ENCODE assay signal across 11 cellular contexts in the genomic region with DNA sequence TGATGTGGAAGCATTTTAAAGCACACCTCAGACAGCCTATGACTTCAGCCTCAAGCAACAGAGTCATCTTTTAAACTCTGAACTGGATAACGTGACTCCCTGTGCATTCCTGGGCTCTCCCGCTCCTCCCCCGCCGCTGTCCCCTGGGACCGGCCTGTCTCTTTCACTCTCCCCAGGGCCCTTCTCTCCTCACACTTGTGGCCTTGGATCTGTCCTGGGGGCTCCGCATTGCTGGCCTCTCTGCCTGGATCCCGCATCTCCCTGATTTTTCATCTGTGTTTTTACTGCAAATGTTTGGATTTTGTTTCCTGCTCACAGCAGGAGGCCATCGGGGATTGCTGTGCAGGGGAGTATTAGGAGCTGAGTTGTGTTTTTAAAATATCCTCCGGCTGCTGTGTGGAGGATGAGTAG. TPM values are rescaled to one million over a fixed set of nuclear protein-coding genes. Genes with fewer than 3 reads are reported as not detected.
DNase-seq lines count a peak whose midpoint lies in the region; ATAC-seq, FAIRE-seq and TF ChIP-seq lines count a peak whose summit lies in the region.
"Had no signal": no experiment of that assay in that cellular context is flagged by ENCODE, and none has a peak within 500 bp of the region (broad histone marks: within the 10 kb centered on the region; RNA-seq: fewer than 3 reads in every experiment).

No MANE protein-coding gene starts in this region.

- in situ Hi-C loops in G401 (cut with HindIII; ENCODE audit: low sequenced_read_pairs) = no loop called here

- H3K4me3 Mint-ChIP-seq in endothelial cell (ENCODE audit: unreplicated experiment) (peak overlapping the region; percentile 9), nephron (peak overlapping the region; percentile 43 to 51 (median 47))

- no peak for TF ChIP-seq RAD21 in A549 (conservative IDR thresholded peaks at IDR 0.05 in 1 of 2, IDR thresholded peaks at IDR 0.05 in 1 of 2)

- WGBS in A549 (ENCODE audit: missing lambda C conversion rate) = 55% methylated on average over 9 of the region's 9 CpGs

- H3K9me3 Mint-ChIP-seq in endothelial cell (ENCODE audit: unreplicated experiment) = no peaks in the 10 kb centered on the region
- H3K9me3 Mint-ChIP-seq in nephron = no peaks in the 10 kb centered on the region

- TF ChIP-seq CTCF in A549 (IDR thresholded peaks at IDR 0.05) = no peak
- no peak for TF ChIP-seq CTCF in endothelial cell (IDR thresholded peaks at IDR 0.05; ENCODE audit: unreplicated experiment)
- TF ChIP-seq CTCF in nephron (IDR thresholded peaks at IDR 0.05; ENCODE audit: unreplicated experiment in 3 of 3) = no peak

- TF ChIP-seq POLR2A in A549 (IDR thresholded peaks at IDR 0.05; ENCODE audit: low read length) = no peak

- H3K4me2 ChIP-seq in A549 = peak overlapping the region; percentile 26; the same call in 1 of the 3 replicates

- H3K27ac Mint-ChIP-seq in endothelial cell (ENCODE audit: unreplicated experiment) = no peak overlapping the region
- peak overlapping the region; percentile 90 to 96 (median 92) for H3K27ac Mint-ChIP-seq in nephron

- DNase-seq in A549 (ENCODE audit: low read depth in 1 of 2, low spot score in 1 of 2) (no peak), H7 (peak; percentile 55), endothelial cell (ENCODE audit: low spot score) (no peak), DMS79 treated with DMSO at 0.1 percent for 48 hours (lab: John Stamatoyannopoulos, UW) (no peak), NCI-H1417 (lab: John Stamatoyannopoulos, UW) (no peak), G401 (ENCODE audit: low spot score) (no peak), OCI-M1 (lab: John Stamatoyannopoulos, UW) (no peak)
- DNase-seq: activated CD4-positive, alpha-beta T cell treated with anti-CD3 and anti-CD28 coated beads for 1 hour; AML-193 had no signal

- peaks cover 15% of the 10 kb centered on the region for H3K4me1 ChIP-seq in A549

- POLR2A ChIA-PET in A549 (lab: Yijun Ruan, JAX) = no interaction called here

- peak overlapping the region; percentile 34 to 51; a peak in 4 of 6 replicates for H3K27ac ChIP-seq in A549

- peaks cover 7% of the 10 kb centered on the region for H3K4me1 Mint-ChIP-seq in endothelial cell (ENCODE audit: unreplicated experiment)
- H3K4me1 Mint-ChIP-seq in nephron = peaks cover 15% of the 10 kb centered on the region

- H3K4me3 ChIP-seq in A549 (no peak overlapping the region), H7 (ENCODE audit: insufficient read depth, low read depth, low read length) (no peak overlapping the region)

- FAIRE-seq in A549 (lab: Jason Lieb, UNC) = no peak
- FAIRE-seq: GM18507 had no signal

- H3K36me3 ChIP-seq in H7 (replicated peaks; ENCODE audit: control insufficient read depth, insufficient read depth, low read length) = 0 out of 2 replicates have a peak, but pooled peaks cover under 1% of the 10 kb centered on the region

- H3K36me3 Mint-ChIP-seq in endothelial cell (ENCODE audit: low read depth, unreplicated experiment) = peaks cover 13% of the 10 kb centered on the region
- H3K36me3 Mint-ChIP-seq in nephron (ENCODE audit: low read depth) = peaks cover 5% of the 10 kb centered on the region

- no peak for ATAC-seq in A549

- no peak for TF ChIP-seq EP300 in A549 (IDR thresholded peaks at IDR 0.05)

- H3K27me3 Mint-ChIP-seq in endothelial cell (ENCODE audit: unreplicated experiment) = peaks cover 20% of the 10 kb centered on the region
- H3K27me3 Mint-ChIP-seq in nephron (ENCODE audit: low read depth) = no peaks in the 10 kb centered on the region

- H3K27me3 ChIP-seq in H7 (ENCODE audit: control insufficient read depth, insufficient read depth, low read length) = no peaks in the 10 kb centered on the region

- H3K9me3 ChIP-seq in A549 = no peaks in the 10 kb centered on the region

- CTCF ChIA-PET in A549 (lab: Yijun Ruan, JAX) = interaction anchor here (1.0 to 7.0 kb wide), 16 partner anchors 9 to 344 kb away, joined by 3 to 131 read pairs (median 7); partner anchors contain the start of gene C11orf24

TF ChIP-seq in A549, 52 proteins besides CTCF, POLR2A, EP300 and RAD21 (continues in another document):
- TF ChIP-seq JUNB (IDR thresholded peaks at IDR 0.05) = no peak
- TF ChIP-seq CEBPB (IDR thresholded peaks at IDR 0.05) = no peak
- TF ChIP-seq GATA3 (IDR thresholded peaks at IDR 0.05; ENCODE audit: borderline replicate concordance) = no peak
- no peak for TF ChIP-seq PHF8 (IDR thresholded peaks at IDR 0.05; ENCODE audit: borderline replicate concordance, low read depth)
- no peak for TF ChIP-seq BCL3 (IDR thresholded peaks at IDR 0.05)
- no peak for TF ChIP-seq BHLHE40 (IDR thresholded peaks at IDR 0.05; ENCODE audit: low read depth, low read length)
- TF ChIP-seq HEYL (CRISPR knock-in tag; IDR thresholded peaks at IDR 0.05) = no peak
- no peak for TF ChIP-seq HES2 (IDR thresholded peaks at IDR 0.05)
- no peak for TF ChIP-seq EHMT2 (IDR thresholded peaks at IDR 0.05; ENCODE audit: low read depth)
- TF ChIP-seq HOXA7 (CRISPR knock-in tag; IDR thresholded peaks at IDR 0.05) = no peak
- no peak for TF ChIP-seq MAFK (IDR thresholded peaks at IDR 0.05; ENCODE audit: partially characterized antibody)
- TF ChIP-seq NPAS2 (CRISPR knock-in tag; IDR thresholded peaks at IDR 0.05; ENCODE audit: borderline replicate concordance) = no peak
- no peak for TF ChIP-seq RCOR1 (IDR thresholded peaks at IDR 0.05; ENCODE audit: low read depth, low read length)
- TF ChIP-seq ZSCAN20 (CRISPR knock-in tag; IDR thresholded peaks at IDR 0.05) = no peak
- TF ChIP-seq, protein P1, sequence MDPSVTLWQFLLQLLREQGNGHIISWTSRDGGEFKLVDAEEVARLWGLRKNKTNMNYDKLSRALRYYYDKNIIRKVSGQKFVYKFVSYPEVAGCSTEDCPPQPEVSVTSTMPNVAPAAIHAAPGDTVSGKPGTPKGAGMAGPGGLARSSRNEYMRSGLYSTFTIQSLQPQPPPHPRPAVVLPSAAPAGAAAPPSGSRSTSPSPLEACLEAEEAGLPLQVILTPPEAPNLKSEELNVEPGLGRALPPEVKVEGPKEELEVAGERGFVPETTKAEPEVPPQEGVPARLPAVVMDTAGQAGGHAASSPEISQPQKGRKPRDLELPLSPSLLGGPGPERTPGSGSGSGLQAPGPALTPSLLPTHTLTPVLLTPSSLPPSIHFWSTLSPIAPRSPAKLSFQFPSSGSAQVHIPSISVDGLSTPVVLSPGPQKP (IDR thresholded peaks at IDR 0.05; ENCODE audit: low read depth, low read length) = no peak
- TF ChIP-seq RFX5 (IDR thresholded peaks at IDR 0.05) = no peak
- no peak for TF ChIP-seq NR3C1 (IDR thresholded peaks at IDR 0.05)

RNA-seq across cellular contexts. Expression of gene C11orf24, which starts 15.4 kb away (rescaled TPM):
- polyA plus RNA-seq in A549 (2011; rRNA removed) (29.4 and 30.6 TPM in 2 replicates), A549 (2017; fragmentation: RNase III; extraction: RNeasy Plus Mini Kit Qiagen cat#74134 plus additional on column Dnase treatment) (43.8 to 47.8 TPM (median 44.0 TPM) in 3 replicates)
- polyA plus RNA-seq in A549 (2012; cell fraction: cytosol; rRNA removed) = 55.0 and 69.8 TPM in 2 replicates
- polyA plus RNA-seq in A549 (2012; cell fraction: nucleus; rRNA removed) = 45.5 and 58.2 TPM in 2 replicates
- 34.8 and 37.4 TPM in 2 replicates for polyA minus RNA-seq in A549 (2011; rRNA and poly(A)+ RNA removed)
- total RNA-seq in H7 (2014; rRNA removed; shearing (Covaris generic)) = 38.4 and 47.0 TPM in 2 replicates
- 9.4 TPM for total RNA-seq in endothelial cell (ENCODE audit: unreplicated experiment)
- 15.7 and 17.4 TPM in 2 replicates for total RNA-seq in G401 (2014; rRNA removed; shearing (Covaris generic))

RNA-seq across cellular contexts. Expression of gene KMT5B, which starts 43.2 kb away (rescaled TPM):
- 25.6 and 27.1 TPM in 2 replicates for polyA plus RNA-seq in A549 (2011; rRNA removed)
- polyA plus RNA-seq in A549 (2012; cell fraction: cytosol; rRNA removed) = 6.2 and 6.8 TPM in 2 replicates
- polyA plus RNA-seq in A549 (2012; cell fraction: nucleus; rRNA removed) = 4.1 and 6.4 TPM in 2 replicates
- polyA plus RNA-seq in A549 (2017; fragmentation: RNase III; extraction: RNeasy Plus Mini Kit Qiagen cat#74134 plus additional on column Dnase treatment) = 15.2 to 17.9 TPM (median 17.4 TPM) in 3 replicates
- 14.2 and 14.8 TPM in 2 replicates for polyA minus RNA-seq in A549 (2011; rRNA and poly(A)+ RNA removed)
- total RNA-seq in H7 (2014; rRNA removed; shearing (Covaris generic)) = 17.5 and 22.8 TPM in 2 replicates
- 46.8 TPM for total RNA-seq in endothelial cell (ENCODE audit: unreplicated experiment)
- 5.6 and 11.4 TPM in 2 replicates for total RNA-seq in G401 (2014; rRNA removed; shearing (Covaris generic))

RNA-seq across cellular contexts. Expression of gene LRP5, which starts 56.1 kb away (rescaled TPM):
- 10.9 and 15.9 TPM in 2 replicates for polyA plus RNA-seq in A549 (2011; rRNA removed)
- 23.6 and 30.4 TPM in 2 replicates for polyA plus RNA-seq in A549 (2012; cell fraction: cytosol; rRNA removed)
- polyA plus RNA-seq in A549 (2012; cell fraction: nucleus; rRNA removed) = 58.4 and 70.6 TPM in 2 replicates
- 29.5 to 34.6 TPM (median 32.3 TPM) in 3 replicates for polyA plus RNA-seq in A549 (2017; fragmentation: RNase III; extraction: RNeasy Plus Mini Kit Qiagen cat#74134 plus additional on column Dnase treatment)
- polyA minus RNA-seq in A549 (2011; rRNA and poly(A)+ RNA removed) = 24.8 and 32.0 TPM in 2 replicates
- total RNA-seq in H7 (2014; rRNA removed; shearing (Covaris generic)) = 28.3 and 28.6 TPM in 2 replicates
- 72.3 TPM for total RNA-seq in endothelial cell (ENCODE audit: unreplicated experiment)
- total RNA-seq in G401 (2014; rRNA removed; shearing (Covaris generic)) = 25.5 and 27.8 TPM in 2 replicates
